1 cellular context compared by ENCODE assay signal in the genomic region with DNA sequence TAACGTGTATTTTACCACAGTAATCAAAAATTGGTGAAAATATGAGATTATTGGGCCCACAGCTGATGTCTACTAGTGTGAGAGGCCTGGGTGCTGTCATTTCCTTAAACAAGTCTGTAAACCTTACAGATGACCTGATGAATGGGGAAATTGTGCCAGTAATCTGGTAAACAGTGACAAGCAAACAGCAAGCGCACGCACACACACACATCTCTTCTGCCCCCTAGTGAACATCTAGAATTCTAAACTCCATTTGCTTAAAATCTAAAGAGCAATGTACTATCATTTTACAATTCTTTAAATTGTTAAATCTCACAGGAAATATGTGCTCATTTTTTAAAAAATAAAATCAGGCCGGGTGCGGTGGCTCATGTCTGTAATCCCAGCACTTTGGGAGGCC.
TF ChIP-seq lines count a peak whose summit lies in the region.

No MANE protein-coding gene starts in this region.

TF ChIP-seq in GM23338, 12 proteins besides CTCF, POLR2A, EP300 and RAD21:
- TF ChIP-seq, protein P1, sequence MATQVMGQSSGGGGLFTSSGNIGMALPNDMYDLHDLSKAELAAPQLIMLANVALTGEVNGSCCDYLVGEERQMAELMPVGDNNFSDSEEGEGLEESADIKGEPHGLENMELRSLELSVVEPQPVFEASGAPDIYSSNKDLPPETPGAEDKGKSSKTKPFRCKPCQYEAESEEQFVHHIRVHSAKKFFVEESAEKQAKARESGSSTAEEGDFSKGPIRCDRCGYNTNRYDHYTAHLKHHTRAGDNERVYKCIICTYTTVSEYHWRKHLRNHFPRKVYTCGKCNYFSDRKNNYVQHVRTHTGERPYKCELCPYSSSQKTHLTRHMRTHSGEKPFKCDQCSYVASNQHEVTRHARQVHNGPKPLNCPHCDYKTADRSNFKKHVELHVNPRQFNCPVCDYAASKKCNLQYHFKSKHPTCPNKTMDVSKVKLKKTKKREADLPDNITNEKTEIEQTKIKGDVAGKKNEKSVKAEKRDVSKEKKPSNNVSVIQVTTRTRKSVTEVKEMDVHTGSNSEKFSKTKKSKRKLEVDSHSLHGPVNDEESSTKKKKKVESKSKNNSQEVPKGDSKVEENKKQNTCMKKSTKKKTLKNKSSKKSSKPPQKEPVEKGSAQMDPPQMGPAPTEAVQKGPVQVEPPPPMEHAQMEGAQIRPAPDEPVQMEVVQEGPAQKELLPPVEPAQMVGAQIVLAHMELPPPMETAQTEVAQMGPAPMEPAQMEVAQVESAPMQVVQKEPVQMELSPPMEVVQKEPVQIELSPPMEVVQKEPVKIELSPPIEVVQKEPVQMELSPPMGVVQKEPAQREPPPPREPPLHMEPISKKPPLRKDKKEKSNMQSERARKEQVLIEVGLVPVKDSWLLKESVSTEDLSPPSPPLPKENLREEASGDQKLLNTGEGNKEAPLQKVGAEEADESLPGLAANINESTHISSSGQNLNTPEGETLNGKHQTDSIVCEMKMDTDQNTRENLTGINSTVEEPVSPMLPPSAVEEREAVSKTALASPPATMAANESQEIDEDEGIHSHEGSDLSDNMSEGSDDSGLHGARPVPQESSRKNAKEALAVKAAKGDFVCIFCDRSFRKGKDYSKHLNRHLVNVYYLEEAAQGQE (IDR thresholded peaks at IDR 0.05; ENCODE audit: unreplicated experiment) = no peak
- TF ChIP-seq JUNB (IDR thresholded peaks at IDR 0.05; ENCODE audit: unreplicated experiment) (no peak), ZNF331 (CRISPR knock-in tag; IDR thresholded peaks at IDR 0.05; ENCODE audit: low read depth) (no peak), CREB1 (CRISPR knock-in tag; IDR thresholded peaks at IDR 0.05; ENCODE audit: low read depth) (no peak), ZNF114 (CRISPR knock-in tag; IDR thresholded peaks at IDR 0.05) (no peak), NANOG (IDR thresholded peaks at IDR 0.05; ENCODE audit: borderline replicate concordance) (no peak), EZH2phosphoT487 (IDR thresholded peaks at IDR 0.05; ENCODE audit: unreplicated experiment) (no peak), EZH2 (IDR thresholded peaks at IDR 0.05; ENCODE audit: low read depth, unreplicated experiment) (no peak), POLR2AphosphoS5 (IDR thresholded peaks at IDR 0.05; ENCODE audit: low read depth) (no peak), STAT1 (IDR thresholded peaks at IDR 0.05; ENCODE audit: unreplicated experiment) (no peak)
- TF ChIP-seq, protein P2, sequence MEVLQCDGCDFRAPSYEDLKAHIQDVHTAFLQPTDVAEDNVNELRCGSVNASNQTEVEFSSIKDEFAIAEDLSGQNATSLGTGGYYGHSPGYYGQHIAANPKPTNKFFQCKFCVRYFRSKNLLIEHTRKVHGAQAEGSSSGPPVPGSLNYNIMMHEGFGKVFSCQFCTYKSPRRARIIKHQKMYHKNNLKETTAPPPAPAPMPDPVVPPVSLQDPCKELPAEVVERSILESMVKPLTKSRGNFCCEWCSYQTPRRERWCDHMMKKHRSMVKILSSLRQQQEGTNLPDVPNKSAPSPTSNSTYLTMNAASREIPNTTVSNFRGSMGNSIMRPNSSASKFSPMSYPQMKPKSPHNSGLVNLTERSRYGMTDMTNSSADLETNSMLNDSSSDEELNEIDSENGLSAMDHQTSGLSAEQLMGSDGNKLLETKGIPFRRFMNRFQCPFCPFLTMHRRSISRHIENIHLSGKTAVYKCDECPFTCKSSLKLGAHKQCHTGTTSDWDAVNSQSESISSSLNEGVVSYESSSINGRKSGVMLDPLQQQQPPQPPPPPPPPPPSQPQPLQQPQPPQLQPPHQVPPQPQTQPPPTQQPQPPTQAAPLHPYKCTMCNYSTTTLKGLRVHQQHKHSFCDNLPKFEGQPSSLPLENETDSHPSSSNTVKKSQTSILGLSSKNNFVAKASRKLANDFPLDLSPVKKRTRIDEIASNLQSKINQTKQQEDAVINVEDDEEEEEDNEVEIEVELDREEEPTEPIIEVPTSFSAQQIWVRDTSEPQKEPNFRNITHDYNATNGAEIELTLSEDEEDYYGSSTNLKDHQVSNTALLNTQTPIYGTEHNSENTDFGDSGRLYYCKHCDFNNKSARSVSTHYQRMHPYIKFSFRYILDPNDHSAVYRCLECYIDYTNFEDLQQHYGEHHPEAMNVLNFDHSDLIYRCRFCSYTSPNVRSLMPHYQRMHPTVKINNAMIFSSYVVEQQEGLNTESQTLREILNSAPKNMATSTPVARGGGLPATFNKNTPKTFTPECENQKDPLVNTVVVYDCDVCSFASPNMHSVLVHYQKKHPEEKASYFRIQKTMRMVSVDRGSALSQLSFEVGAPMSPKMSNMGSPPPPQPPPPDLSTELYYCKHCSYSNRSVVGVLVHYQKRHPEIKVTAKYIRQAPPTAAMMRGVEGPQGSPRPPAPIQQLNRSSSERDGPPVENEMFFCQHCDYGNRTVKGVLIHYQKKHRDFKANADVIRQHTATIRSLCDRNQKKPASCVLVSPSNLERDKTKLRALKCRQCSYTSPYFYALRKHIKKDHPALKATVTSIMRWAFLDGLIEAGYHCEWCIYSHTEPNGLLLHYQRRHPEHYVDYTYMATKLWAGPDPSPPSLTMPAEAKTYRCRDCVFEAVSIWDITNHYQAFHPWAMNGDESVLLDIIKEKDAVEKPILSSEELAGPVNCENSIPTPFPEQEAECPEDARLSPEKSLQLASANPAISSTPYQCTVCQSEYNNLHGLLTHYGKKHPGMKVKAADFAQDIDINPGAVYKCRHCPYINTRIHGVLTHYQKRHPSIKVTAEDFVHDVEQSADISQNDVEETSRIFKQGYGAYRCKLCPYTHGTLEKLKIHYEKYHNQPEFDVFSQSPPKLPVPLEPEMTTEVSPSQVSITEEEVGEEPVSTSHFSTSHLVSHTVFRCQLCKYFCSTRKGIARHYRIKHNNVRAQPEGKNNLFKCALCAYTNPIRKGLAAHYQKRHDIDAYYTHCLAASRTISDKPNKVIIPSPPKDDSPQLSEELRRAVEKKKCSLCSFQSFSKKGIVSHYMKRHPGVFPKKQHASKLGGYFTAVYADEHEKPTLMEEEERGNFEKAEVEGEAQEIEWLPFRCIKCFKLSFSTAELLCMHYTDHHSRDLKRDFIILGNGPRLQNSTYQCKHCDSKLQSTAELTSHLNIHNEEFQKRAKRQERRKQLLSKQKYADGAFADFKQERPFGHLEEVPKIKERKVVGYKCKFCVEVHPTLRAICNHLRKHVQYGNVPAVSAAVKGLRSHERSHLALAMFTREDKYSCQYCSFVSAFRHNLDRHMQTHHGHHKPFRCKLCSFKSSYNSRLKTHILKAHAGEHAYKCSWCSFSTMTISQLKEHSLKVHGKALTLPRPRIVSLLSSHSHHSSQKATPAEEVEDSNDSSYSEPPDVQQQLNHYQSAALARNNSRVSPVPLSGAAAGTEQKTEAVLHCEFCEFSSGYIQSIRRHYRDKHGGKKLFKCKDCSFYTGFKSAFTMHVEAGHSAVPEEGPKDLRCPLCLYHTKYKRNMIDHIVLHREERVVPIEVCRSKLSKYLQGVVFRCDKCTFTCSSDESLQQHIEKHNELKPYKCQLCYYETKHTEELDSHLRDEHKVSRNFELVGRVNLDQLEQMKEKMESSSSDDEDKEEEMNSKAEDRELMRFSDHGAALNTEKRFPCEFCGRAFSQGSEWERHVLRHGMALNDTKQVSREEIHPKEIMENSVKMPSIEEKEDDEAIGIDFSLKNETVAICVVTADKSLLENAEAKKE (CRISPR knock-in tag; IDR thresholded peaks at IDR 0.05) = no peak
- TF ChIP-seq, protein P3, sequence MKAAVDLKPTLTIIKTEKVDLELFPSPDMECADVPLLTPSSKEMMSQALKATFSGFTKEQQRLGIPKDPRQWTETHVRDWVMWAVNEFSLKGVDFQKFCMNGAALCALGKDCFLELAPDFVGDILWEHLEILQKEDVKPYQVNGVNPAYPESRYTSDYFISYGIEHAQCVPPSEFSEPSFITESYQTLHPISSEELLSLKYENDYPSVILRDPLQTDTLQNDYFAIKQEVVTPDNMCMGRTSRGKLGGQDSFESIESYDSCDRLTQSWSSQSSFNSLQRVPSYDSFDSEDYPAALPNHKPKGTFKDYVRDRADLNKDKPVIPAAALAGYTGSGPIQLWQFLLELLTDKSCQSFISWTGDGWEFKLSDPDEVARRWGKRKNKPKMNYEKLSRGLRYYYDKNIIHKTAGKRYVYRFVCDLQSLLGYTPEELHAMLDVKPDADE (IDR thresholded peaks at IDR 0.05) = no peak
